ENCODE assay signal across 7 cellular contexts in genomic region chr9:755454-756381, GRCh38.
DNase-seq lines count a peak whose midpoint lies in the region; ATAC-seq and TF ChIP-seq lines count a peak whose summit lies in the region.

No MANE protein-coding gene starts in this region.

- H2AK5ac ChIP-seq in neuronal stem cell (ENCODE audit: low read depth, low read length): no peak overlapping the region

- DNase-seq in NOMO-1 treated with dmso at 0.1 percent for 144 hours (lab: John Stamatoyannopoulos, UW; ENCODE audit: unreplicated experiment): peak; percentile 64
- DNase-seq in dermis microvascular lymphatic vessel endothelial cell (ENCODE audit: low read depth in 2 of 2): peak; percentile 56 to 92
- no peak for DNase-seq in smooth muscle cell (lab: John Stamatoyannopoulos, UW; ENCODE audit: unreplicated experiment)
- DNase-seq in NCI-H2107 treated with DMSO at 0.1 percent for 48 hours (lab: John Stamatoyannopoulos, UW; ENCODE audit: unreplicated experiment): no peak
- no peak for DNase-seq in Calu3
- DNase-seq in neuronal stem cell (ENCODE audit: low spot score): no peak

- no peaks in the 10 kb centered on the region for H3K36me3 Mint-ChIP-seq in Calu3 (ENCODE audit: insufficient read depth, unreplicated experiment)

- CTCF ChIA-PET in Calu3 (lab: Charles Lee): no interaction called here

- H4K91ac ChIP-seq in neuronal stem cell (ENCODE audit: low read depth, low read length, poor library complexity): no peak overlapping the region

- no peak overlapping the region for H4K8ac ChIP-seq in neuronal stem cell (ENCODE audit: low read depth, low read length)

- no peak overlapping the region for H3K9ac ChIP-seq in smooth muscle cell (ENCODE audit: low read depth)
- no peak overlapping the region for H3K9ac ChIP-seq in neuronal stem cell (ENCODE audit: low read depth, low read length, poor library complexity)

- TF ChIP-seq CTCF in smooth muscle cell (IDR thresholded peaks at IDR 0.05; ENCODE audit: borderline replicate concordance, insufficient read depth, poor library complexity, severe bottlenecking) (no peak), Calu3 (IDR thresholded peaks at IDR 0.05; ENCODE audit: unreplicated experiment) (no peak)

- peaks cover 7% of the 10 kb centered on the region for H3K4me1 ChIP-seq in smooth muscle cell (ENCODE audit: low read depth)
- no peaks in the 10 kb centered on the region for H3K4me1 ChIP-seq in neuronal stem cell (ENCODE audit: control insufficient read depth in 2 of 2, insufficient read depth in 1 of 2, low read depth in 1 of 2, low read length in 2 of 2)

- no peaks in the 10 kb centered on the region for H3K9me3 Mint-ChIP-seq in Calu3 (ENCODE audit: low read depth, unreplicated experiment)

- H3K14ac ChIP-seq in neuronal stem cell (ENCODE audit: low read length): no peak overlapping the region

- no peaks in the 10 kb centered on the region for H4K20me1 ChIP-seq in smooth muscle cell (ENCODE audit: low read depth)

- intact Hi-C loops in Calu3 (cut with micrococcal nuclease; ENCODE audit: unreplicated experiment): no loop called here

- no peaks in the 10 kb centered on the region for H3K79me1 ChIP-seq in neuronal stem cell (ENCODE audit: low read depth, low read length)

- no peaks in the 10 kb centered on the region for H3K79me2 ChIP-seq in smooth muscle cell (ENCODE audit: low read depth)

- BruUV-seq in Calu3 (replicated peaks; lab: Mats Ljungman, UMichigan): no TSS peak

- H3K27me3 ChIP-seq in smooth muscle cell (ENCODE audit: low read depth): no peaks in the 10 kb centered on the region
- H3K27me3 ChIP-seq in neuronal stem cell (ENCODE audit: control insufficient read depth in 3 of 3, insufficient read depth in 3 of 3, low read depth in 1 of 3, low read length in 3 of 3): peaks cover 0 to 2% (median 0%) of the 10 kb centered on the region in 3 experiments

- peak; percentile 26 for ATAC-seq in GM21825 (IDR thresholded peaks at IDR 0.05; ENCODE audit: unreplicated experiment)

- no peak overlapping the region for H2BK15ac ChIP-seq in neuronal stem cell (ENCODE audit: low read length)

- no peak overlapping the region for H3K4ac ChIP-seq in neuronal stem cell (ENCODE audit: low read length)

- H2AFZ ChIP-seq in smooth muscle cell (ENCODE audit: low read depth) (no peak overlapping the region), neuronal stem cell (ENCODE audit: low read length) (no peak overlapping the region)

- H2BK12ac ChIP-seq in neuronal stem cell (ENCODE audit: low read length): no peak overlapping the region

- no peak overlapping the region for H3K23ac ChIP-seq in neuronal stem cell (ENCODE audit: low read depth, low read length, poor library complexity)

- peaks cover 10% of the 10 kb centered on the region for H3K27me3 Mint-ChIP-seq in Calu3 (ENCODE audit: unreplicated experiment)

- 73% methylated on average over 12 of the region's 12 CpGs for WGBS in smooth muscle cell (ENCODE audit: low lambda C conversion rate)
- no CpG with 5 or more reads among the region's 12 CpGs for WGBS in neuronal stem cell (ENCODE audit: extremely low coverage in 2 of 2, insufficient read length in 2 of 2, insufficient replicate concordance in 1 of 2), 2 donors

- peaks cover 9% of the 10 kb centered on the region for H3F3A ChIP-seq in smooth muscle cell (ENCODE audit: low read depth)

- H3K4me3 Mint-ChIP-seq in Calu3 (ENCODE audit: low read depth, unreplicated experiment): no peak overlapping the region

- H3K4me3 ChIP-seq in smooth muscle cell: no peak overlapping the region
- H3K4me3 ChIP-seq in neuronal stem cell (ENCODE audit: low read length in 2 of 2): no peak overlapping the region

- H3K9me3 ChIP-seq in smooth muscle cell (replicated peaks; ENCODE audit: low read depth) (no peaks in the 10 kb centered on the region), neuronal stem cell (replicated peaks in 1 of 2; ENCODE audit: control insufficient read depth in 2 of 2, insufficient read depth in 1 of 2, low read depth in 1 of 2, low read length in 2 of 2) (no peaks in the 10 kb centered on the region)

- H3K27ac ChIP-seq in smooth muscle cell (ENCODE audit: low read depth): peak overlapping the region; percentile 56
- no peak overlapping the region for H3K27ac ChIP-seq in neuronal stem cell (replicated peaks; ENCODE audit: low read length)

- H3K27ac Mint-ChIP-seq in Calu3 (ENCODE audit: unreplicated experiment): no peak overlapping the region

- no peaks in the 10 kb centered on the region for H3K4me1 Mint-ChIP-seq in Calu3 (ENCODE audit: low read depth, unreplicated experiment)

- H2BK120ac ChIP-seq in neuronal stem cell (ENCODE audit: low read depth, low read length): no peak overlapping the region

- no peaks in the 10 kb centered on the region for H3K36me3 ChIP-seq in smooth muscle cell (ENCODE audit: low read depth)
- H3K36me3 ChIP-seq in neuronal stem cell (replicated peaks in 1 of 2; ENCODE audit: control insufficient read depth in 2 of 2, insufficient read depth in 2 of 2, low read length in 2 of 2): no peaks in the 10 kb centered on the region

- no peak overlapping the region for H3K18ac ChIP-seq in neuronal stem cell (ENCODE audit: low read length)

- no peak overlapping the region for H2BK5ac ChIP-seq in neuronal stem cell (ENCODE audit: low read length)

- H3K4me2 ChIP-seq in smooth muscle cell: peak overlapping the region; percentile 37
- H3K4me2 ChIP-seq in neuronal stem cell (ENCODE audit: insufficient read depth, low read length, poor library complexity, severe bottlenecking): no peak overlapping the region

Comparison
In these comparisons a context has a peak if more than half of its experiments do, and no peak if none do; other contexts are left out.
1. DNase-seq: peak in NOMO-1 treated with dmso at 0.1 percent for 144 hours (single experiment) and dermis microvascular lymphatic vessel endothelial cell (2 of 2); none in smooth muscle cell (single experiment), NCI-H2107 treated with DMSO at 0.1 percent for 48 hours (single experiment), Calu3 (single experiment) and neuronal stem cell (single experiment).